Comparison of ENCODE assay signal across 13 cellular contexts in the genomic region with DNA sequence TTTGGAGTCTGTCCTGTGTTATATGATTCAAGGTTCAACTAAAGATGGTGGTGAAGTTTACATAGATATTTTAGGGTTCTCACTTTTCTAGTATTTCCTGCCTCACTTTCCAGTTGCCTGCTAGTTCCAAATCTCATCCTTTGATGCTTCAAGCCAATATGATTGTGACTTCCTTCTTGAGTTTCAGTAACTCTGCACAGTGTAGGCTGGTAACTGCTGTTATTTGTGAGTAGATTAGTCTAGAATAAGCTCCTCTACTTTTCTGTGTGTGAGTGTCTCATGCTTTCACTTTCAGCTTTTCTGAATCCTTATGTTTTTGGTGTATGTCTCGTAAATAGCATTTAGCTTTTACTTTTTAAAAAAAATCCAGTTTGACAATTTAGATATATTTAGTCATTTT. TPM values are rescaled to one million over a fixed set of nuclear protein-coding genes. Genes with fewer than 3 reads are reported as not detected.
DNase-seq lines count a peak whose midpoint lies in the region; ATAC-seq and TF ChIP-seq lines count a peak whose summit lies in the region.
"Had no signal": no experiment of that assay in that cellular context is flagged by ENCODE, and none has a peak within 500 bp of the region (broad histone marks: within the 10 kb centered on the region; RNA-seq: fewer than 3 reads in every experiment).

No MANE protein-coding gene starts in this region.

- H3K27me3 ChIP-seq in A673 (replicated peaks; ENCODE audit: insufficient read depth, low read depth, low read length, poor library complexity), result peaks cover 3% of the 10 kb centered on the region
- H3K27me3 ChIP-seq: SJSA1 had no signal

- H3K27ac Mint-ChIP-seq in immature natural killer cell, result peak overlapping the region in 3 of 6 donors; percentile 8 to 53 (median 23)
- H3K27ac Mint-ChIP-seq: nephron progenitor cell had no signal

- H3K36me3 ChIP-seq in A673 (ENCODE audit: insufficient read depth, low read length, poor library complexity, severe bottlenecking), result no peaks in the 10 kb centered on the region

- no peak overlapping the region for H3K4me3 ChIP-seq in A673 (ENCODE audit: low read depth, low read length, poor library complexity, severe bottlenecking)
- H3K4me3 ChIP-seq: SJSA1 had no signal

- peaks cover 29 to 55% of the 10 kb centered on the region in 2 donors for H3K4me1 Mint-ChIP-seq in immature natural killer cell
- H3K4me1 Mint-ChIP-seq: nephron progenitor cell had no signal

- no peaks in the 10 kb centered on the region for H3K9me3 ChIP-seq in A673 (ENCODE audit: low read depth, low read length, poor library complexity, severe bottlenecking)

- POLR2A ChIA-PET in A673 (lab: Charles Lee; ENCODE audit: low non-redundant PET), result no interaction called here

- DNase-seq in immature natural killer cell (peak in 1 of 3 donors; percentile 11), A673 (ENCODE audit: low spot score) (no peak), activated gamma-delta T cell treated with Interleukin-2 at 50 U/mL for 16 hours (no peak), T-helper 9 cell (no peak)
- DNase-seq: dermis blood vessel endothelial cell, hypothalamus, NCI-H187 treated with DMSO at 0.1 percent for 48 hours, nephron progenitor cell had no signal

- CTCF ChIA-PET in A673 (lab: Charles Lee), result no interaction called here

- peaks cover 0 to 2% (median 0%) of the 10 kb centered on the region in 3 donors for H3K27me3 Mint-ChIP-seq in immature natural killer cell (ENCODE audit: low read depth in 3 of 3)

- peaks cover 0 to 3% (median 0%) of the 10 kb centered on the region in 6 donors for H3K9me3 Mint-ChIP-seq in immature natural killer cell

- no TSS peak for BruUV-seq in A673 (replicated peaks; lab: Mats Ljungman, UMichigan)

- intact Hi-C loops in A673 (cut with micrococcal nuclease; ENCODE audit: unreplicated experiment), result no loop called here

- TF ChIP-seq CTCF in A673 (conservative IDR thresholded peaks at IDR 0.05; ENCODE audit: low read depth, low read length), result no peak

- no peaks in the 10 kb centered on the region for H3K4me1 ChIP-seq in A673 (ENCODE audit: insufficient read depth, low read length, poor library complexity, severe bottlenecking)

- peak overlapping the region; percentile 10 to 50 (median 22) for H3K4me3 Mint-ChIP-seq in immature natural killer cell
- H3K4me3 Mint-ChIP-seq: nephron progenitor cell had no signal

- H3K27ac ChIP-seq in A673 (ENCODE audit: low read depth, low read length, poor library complexity, severe bottlenecking), result no peak overlapping the region
- H3K27ac ChIP-seq: SJSA1 had no signal

- ATAC-seq in GM18517 (IDR thresholded peaks at IDR 0.05; ENCODE audit: unreplicated experiment) (peak; percentile 90), GM21390 (IDR thresholded peaks at IDR 0.05; ENCODE audit: unreplicated experiment) (peak; percentile 91), HG03378 (IDR thresholded peaks at IDR 0.05; ENCODE audit: unreplicated experiment) (peak; percentile 87), HG03439 (IDR thresholded peaks at IDR 0.05; ENCODE audit: unreplicated experiment) (no peak)

- peaks cover 7 to 18% (median 15%) of the 10 kb centered on the region in 3 donors for H3K36me3 Mint-ChIP-seq in immature natural killer cell

RNA-seq across cellular contexts. Expression of a gene that starts 42.6 kb away (rescaled TPM):
- polyA plus RNA-seq in immature natural killer cell, result 100 to 1,000 TPM in 1 of 3 donors, 10 to 100 TPM in 2; 28.5 to 112 (median 59.5) TPM
- 25.6 and 30.7 TPM in 2 replicates for total RNA-seq in A673 (2021)
